In genomic region chr5:116084231-116084630, GRCh38 we compare ENCODE assay signal across 8 cellular contexts. TPM values are rescaled to one million over a fixed set of nuclear protein-coding genes. Genes with fewer than 3 reads are reported as not detected.
A peak's percentile ranks its signal among the peaks of the same experiment; 100 is the strongest.
DNase-seq lines count a peak whose midpoint lies in the region; ATAC-seq and TF ChIP-seq lines count a peak whose summit lies in the region.

No MANE protein-coding gene starts in this region.

- peak; percentile 62 for DNase-seq in GM10266 (ENCODE audit: extremely low spot score)
- DNase-seq in HuH-7.5 (ENCODE audit: low spot score) = peak; percentile 29
- DNase-seq in activated CD4-positive, alpha-beta T cell treated with anti-CD3 and anti-CD28 coated beads for 48 hours = peak; percentile 42
- no peak for DNase-seq in natural killer cell
- DNase-seq in superior temporal gyrus (ENCODE audit: extremely low spot score) = no peak

- TF ChIP-seq CTCF in GM10266 (IDR thresholded peaks at IDR 0.05; ENCODE audit: control insufficient read depth, insufficient read depth, low read depth, missing control alignments) (no peak), natural killer cell (IDR thresholded peaks at IDR 0.05) (no peak)

- H3K27ac Mint-ChIP-seq in natural killer cell = peak overlapping the region; percentile 90 to 95

- no peaks in the 10 kb centered on the region for H3K36me3 Mint-ChIP-seq in natural killer cell

- intact Hi-C loops in natural killer cell (cut with micrococcal nuclease) = no loop called here

- H3K27me3 Mint-ChIP-seq in natural killer cell (ENCODE audit: low read depth in 2 of 2) = no peaks in the 10 kb centered on the region

- H3K4me1 Mint-ChIP-seq in natural killer cell = peaks cover 29 to 36% of the 10 kb centered on the region in 2 donors

- no peaks in the 10 kb centered on the region for H3K9me3 Mint-ChIP-seq in natural killer cell

- H3K4me3 Mint-ChIP-seq in natural killer cell = peak overlapping the region; percentile 93

- ATAC-seq in GM21717 (IDR thresholded peaks at IDR 0.05; ENCODE audit: unreplicated experiment) (peak; percentile 43), esophagus mucosa (peak; percentile 69), natural killer cell (peak in 2 of 3 donors; percentile 4 to 18)
- no peak for ATAC-seq in activated CD4-positive, CD25-positive, alpha-beta regulatory T cell treated with anti-CD3 and anti-CD28 coated beads, Interleukin-2, amount 50 U/mL, for 24 hours

RNA-seq across cellular contexts. Expression of gene COMMD10, which starts 0.6 kb away (rescaled TPM):
- total RNA-seq in esophagus mucosa (18.3 TPM), natural killer cell (10 to 100 TPM; 28.7 to 41.1 (median 35.1) TPM)

RNA-seq across cellular contexts. Expression of gene ARL14EPL, which starts 52.0 kb away (rescaled TPM):
- total RNA-seq in esophagus mucosa (not detected), natural killer cell (not detected)

Comparison
In these comparisons a context has a peak if more than half of its experiments do, and no peak if none do; other contexts are left out.
1. DNase-seq: peak in GM10266 (single experiment), HuH-7.5 (single experiment) and activated CD4-positive, alpha-beta T cell treated with anti-CD3 and anti-CD28 coated beads for 48 hours (single experiment); none in natural killer cell (single experiment) and superior temporal gyrus (single experiment).
2. ATAC-seq: peak in GM21717 (single experiment), esophagus mucosa (single experiment) and natural killer cell (2 of 3); none in activated CD4-positive, CD25-positive, alpha-beta regulatory T cell treated with anti-CD3 and anti-CD28 coated beads, Interleukin-2, amount 50 U/mL, for 24 hours (0 of 2).